Comparison of ENCODE assay signal across 10 cellular contexts in the genomic region with DNA sequence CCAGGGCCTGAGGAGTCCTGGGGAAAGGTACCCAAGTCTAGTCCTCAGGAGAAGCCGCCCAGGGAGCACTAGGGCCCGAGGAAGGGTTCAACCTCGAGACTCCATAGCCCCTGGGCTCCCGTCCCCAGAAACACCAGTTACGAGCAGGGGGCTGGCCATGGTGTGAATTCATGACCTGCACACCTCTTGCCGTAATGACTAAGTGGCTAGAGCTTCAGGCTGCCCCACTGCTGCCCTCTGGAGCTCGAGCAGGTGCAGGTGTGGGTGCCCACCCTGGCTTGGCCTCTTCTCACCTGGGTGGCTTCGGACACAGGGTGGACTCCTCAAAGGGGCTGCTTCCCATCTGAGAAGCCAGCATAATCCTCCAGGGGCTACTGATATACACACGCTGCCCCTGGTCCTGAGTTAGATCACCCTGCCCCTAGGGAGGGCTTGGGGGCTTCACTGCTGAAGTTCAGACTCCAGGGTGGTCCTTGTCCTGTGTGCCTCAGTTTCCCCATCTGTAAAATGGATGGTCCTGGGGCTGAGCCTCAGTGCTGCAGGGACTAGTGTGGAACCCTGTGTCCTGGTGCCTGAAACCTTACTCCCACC. TPM values are rescaled to one million over a fixed set of nuclear protein-coding genes. Genes with fewer than 3 reads are reported as not detected.
DNase-seq lines count a peak whose midpoint lies in the region; ATAC-seq and TF ChIP-seq lines count a peak whose summit lies in the region.
"Had no signal": no experiment of that assay in that cellular context is flagged by ENCODE, and none has a peak within 500 bp of the region (broad histone marks: within the 10 kb centered on the region; RNA-seq: fewer than 3 reads in every experiment).

No MANE protein-coding gene starts in this region.

- H3K4me1 Mint-ChIP-seq in T-helper 2 cell treated with Interferon-gamma antibody and Interleukin-4, amounts not matched to agents 5 μg/mL and 100 μg/mL, for 36 hours (ENCODE audit: low read depth), result peaks cover 7% of the 10 kb centered on the region
- peaks cover 11% of the 10 kb centered on the region for H3K4me1 Mint-ChIP-seq in activated CD4-positive, alpha-beta T cell treated with anti-CD3 and anti-CD28 coated beads, Interleukin-2, amount 10 ng/mL, durations not matched to agents 24 days and 14 days

- no peaks in the 10 kb centered on the region for H3K9me3 Mint-ChIP-seq in T-helper 2 cell treated with Interferon-gamma antibody and Interleukin-4, amounts not matched to agents 5 μg/mL and 100 μg/mL, for 36 hours
- no peaks in the 10 kb centered on the region for H3K9me3 Mint-ChIP-seq in activated CD4-positive, alpha-beta T cell treated with anti-CD3 and anti-CD28 coated beads, Interleukin-2, amount 10 ng/mL, durations not matched to agents 24 days and 14 days
- H3K9me3 Mint-ChIP-seq: activated T-cell treated with anti-CD3 and anti-CD28 coated beads, Interleukin-2, amount 50 U/mL, for 4 hours had no signal

- H3K4me1 ChIP-seq in mesodermal cell (ENCODE audit: control insufficient read depth, insufficient read depth, low read length, poor library complexity, severe bottlenecking) (peaks cover 37% of the 10 kb centered on the region), upper lobe of left lung (peaks cover 68 to 76% (median 73%) of the 10 kb centered on the region in 4 donors)

- peaks cover 15% of the 10 kb centered on the region for H3K36me3 Mint-ChIP-seq in T-helper 2 cell treated with Interferon-gamma antibody and Interleukin-4, amounts not matched to agents 5 μg/mL and 100 μg/mL, for 36 hours (ENCODE audit: low read depth)
- peaks cover 17% of the 10 kb centered on the region for H3K36me3 Mint-ChIP-seq in activated CD4-positive, alpha-beta T cell treated with anti-CD3 and anti-CD28 coated beads, Interleukin-2, amount 10 ng/mL, durations not matched to agents 24 days and 14 days (ENCODE audit: low read depth)

- H3K36me3 ChIP-seq in mesodermal cell (ENCODE audit: control insufficient read depth, insufficient read depth, low read length) (peaks cover 17% of the 10 kb centered on the region), upper lobe of left lung (no peaks in the 10 kb centered on the region)

- peak; percentile 47 for DNase-seq in M059J (ENCODE audit: low read depth)
- DNase-seq in upper lobe of left lung, result no peak
- no peak for DNase-seq in CD1c-positive myeloid dendritic cell (ENCODE audit: extremely low spot score)
- no peak for DNase-seq in T-helper 2 cell treated with Interferon-gamma antibody and Interleukin-4, amounts not matched to agents 5 μg/mL and 100 μg/mL, for 36 hours (ENCODE audit: low spot score)
- no peak for DNase-seq in activated CD4-positive, alpha-beta T cell treated with anti-CD3 and anti-CD28 coated beads, Interleukin-2, amount 10 ng/mL, durations not matched to agents 24 days and 14 days
- DNase-seq: activated T-cell treated with anti-CD3 and anti-CD28 coated beads, Interleukin-2, amount 50 U/mL, for 4 hours; NCI-H1694 had no signal

- 69 to 86% methylated on average over 8 to 9 of the region's 9 CpGs for WGBS in mesodermal cell (ENCODE audit: insufficient coverage in 2 of 2), 2 experiments
- WGBS in upper lobe of left lung, 2 donors, result 73 to 76% methylated on average over 4 to 9 of the region's 9 CpGs

- no peak overlapping the region for H3K4me3 ChIP-seq in mesodermal cell (ENCODE audit: extremely low read depth, insufficient read depth, low read length, poor library complexity, severe bottlenecking)
- no peak overlapping the region for H3K4me3 ChIP-seq in upper lobe of left lung
- H3K4me3 ChIP-seq: mucosa of descending colon had no signal

- H3K27me3 Mint-ChIP-seq in T-helper 2 cell treated with Interferon-gamma antibody and Interleukin-4, amounts not matched to agents 5 μg/mL and 100 μg/mL, for 36 hours (ENCODE audit: low read depth), result no peaks in the 10 kb centered on the region
- no peaks in the 10 kb centered on the region for H3K27me3 Mint-ChIP-seq in activated CD4-positive, alpha-beta T cell treated with anti-CD3 and anti-CD28 coated beads, Interleukin-2, amount 10 ng/mL, durations not matched to agents 24 days and 14 days

- intact Hi-C loops in activated CD4-positive, alpha-beta T cell treated with anti-CD3 and anti-CD28 coated beads, Interleukin-2, amount 10 ng/mL, durations not matched to agents 24 days and 14 days (cut with micrococcal nuclease), result no loop called here

- TF ChIP-seq EP300 in upper lobe of left lung (IDR thresholded peaks at IDR 0.05), result no peak

- ATAC-seq in upper lobe of left lung (ENCODE audit: low FRiP score in 2 of 2), result no peak

- H3K27ac ChIP-seq in cingulate gyrus (ENCODE audit: low read depth, low read length), result peak overlapping the region; percentile 39
- H3K27ac ChIP-seq in mesodermal cell (ENCODE audit: low read depth, low read length, severe bottlenecking), result peak overlapping the region; percentile 100
- H3K27ac ChIP-seq in upper lobe of left lung, result peak overlapping the region; percentile 94 to 97 (median 95)

- peak in 1 of 6 experiments; percentile 8 for TF ChIP-seq CTCF in upper lobe of left lung (IDR thresholded peaks at IDR 0.05)

- no peak for TF ChIP-seq POLR2A in upper lobe of left lung (IDR thresholded peaks at IDR 0.05)

- H3K9me3 ChIP-seq in mesodermal cell (ENCODE audit: control insufficient read depth, low read length), result no peaks in the 10 kb centered on the region
- no peaks in the 10 kb centered on the region for H3K9me3 ChIP-seq in upper lobe of left lung
- H3K9me3 ChIP-seq: mucosa of descending colon had no signal

- H3K27ac Mint-ChIP-seq in T-helper 2 cell treated with Interferon-gamma antibody and Interleukin-4, amounts not matched to agents 5 μg/mL and 100 μg/mL, for 36 hours, result no peak overlapping the region
- no peak overlapping the region for H3K27ac Mint-ChIP-seq in activated CD4-positive, alpha-beta T cell treated with anti-CD3 and anti-CD28 coated beads, Interleukin-2, amount 10 ng/mL, durations not matched to agents 24 days and 14 days

- no peaks in the 10 kb centered on the region for H3K27me3 ChIP-seq in upper lobe of left lung

- H3K4me3 Mint-ChIP-seq in T-helper 2 cell treated with Interferon-gamma antibody and Interleukin-4, amounts not matched to agents 5 μg/mL and 100 μg/mL, for 36 hours, result no peak overlapping the region
- no peak overlapping the region for H3K4me3 Mint-ChIP-seq in activated CD4-positive, alpha-beta T cell treated with anti-CD3 and anti-CD28 coated beads, Interleukin-2, amount 10 ng/mL, durations not matched to agents 24 days and 14 days
- H3K4me3 Mint-ChIP-seq: activated T-cell treated with anti-CD3 and anti-CD28 coated beads, Interleukin-2, amount 50 U/mL, for 4 hours had no signal

RNA-seq across cellular contexts. Expression of gene SPC24, which starts 13.6 kb away (rescaled TPM):
- 55.4 and 64.4 TPM in 2 replicates for total RNA-seq in M059J (2014; rRNA removed; shearing (Covaris generic))
- polyA plus RNA-seq in mesodermal cell (2013, experiment 1 of 2), result 22.4 TPM
- 22.7 TPM for polyA plus RNA-seq in mesodermal cell (2013, experiment 2 of 2)
- total RNA-seq in upper lobe of left lung, result 10 to 100 TPM in 1 of 6 donors, 1 to 10 TPM in 4, not detected in 1; 1.4 to 13.3 (median 2.1) TPM
- 33.1 and 33.8 TPM in 2 replicates for total RNA-seq in activated CD4-positive, alpha-beta T cell treated with anti-CD3 and anti-CD28 coated beads, Interleukin-2, amount 10 ng/mL, durations not matched to agents 24 days and 14 days

RNA-seq across cellular contexts. Expression of gene LDLR, which starts 52.8 kb away (rescaled TPM):
- 65.7 and 89.0 TPM in 2 replicates for total RNA-seq in M059J (2014; rRNA removed; shearing (Covaris generic))
- polyA plus RNA-seq in mesodermal cell (2013, experiment 1 of 2), result 180 TPM
- polyA plus RNA-seq in mesodermal cell (2013, experiment 2 of 2), result 159 TPM
- 100 to 1,000 TPM; 204 to 493 (median 234) TPM for total RNA-seq in upper lobe of left lung
- total RNA-seq in activated CD4-positive, alpha-beta T cell treated with anti-CD3 and anti-CD28 coated beads, Interleukin-2, amount 10 ng/mL, durations not matched to agents 24 days and 14 days, result 121 and 129 TPM in 2 replicates

RNA-seq across cellular contexts. Expression of gene KANK2, which starts 55.3 kb away (rescaled TPM):
- total RNA-seq in M059J (2014; rRNA removed; shearing (Covaris generic)), result 131 and 183 TPM in 2 replicates
- polyA plus RNA-seq in mesodermal cell (2013, experiment 1 of 2), result 50.4 TPM
- 48.5 TPM for polyA plus RNA-seq in mesodermal cell (2013, experiment 2 of 2)
- total RNA-seq in upper lobe of left lung, result 100 to 1,000 TPM; 144 to 295 (median 240) TPM
- 3.0 and 3.3 TPM in 2 replicates for total RNA-seq in activated CD4-positive, alpha-beta T cell treated with anti-CD3 and anti-CD28 coated beads, Interleukin-2, amount 10 ng/mL, durations not matched to agents 24 days and 14 days

Comparison
In these comparisons a context has a peak if more than half of its experiments do, and no peak if none do; other contexts are left out.
1. H3K27ac ChIP-seq: peak in every context shown above with its lines; median percentile 100 in mesodermal cell; 95 in upper lobe of left lung; 39 in cingulate gyrus.
2. RNA of gene KANK2, which starts 55.3 kb away (total RNA-seq): 144 to 295 TPM in upper lobe of left lung and 131 to 183 TPM in M059J; 3.0 to 3.3 TPM in activated CD4-positive, alpha-beta T cell treated with anti-CD3 and anti-CD28 coated beads, Interleukin-2, amount 10 ng/mL, durations not matched to agents 24 days and 14 days; every median in the first group is over 10 times any median in the second.